In the genomic region with DNA sequence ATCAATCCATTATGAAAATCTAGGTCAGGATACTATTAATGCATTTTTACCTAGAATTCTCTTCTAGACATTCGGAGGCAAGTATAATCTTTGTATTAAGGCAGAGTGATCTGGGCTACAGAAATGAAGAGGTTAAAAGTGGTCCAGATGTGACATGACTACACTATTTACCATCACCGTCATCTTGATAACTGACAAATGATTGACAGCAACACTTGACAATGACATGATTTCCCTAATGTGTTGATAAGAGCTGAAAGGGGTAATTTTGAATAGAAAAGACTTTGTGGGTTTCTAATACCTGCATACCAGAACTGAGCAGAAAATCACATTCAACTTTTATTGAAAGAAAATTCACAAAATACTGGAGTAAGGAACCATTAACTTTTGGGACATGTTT, we compare ENCODE assay signal across 35 cellular contexts.
"Had no signal": no experiment of that assay in that cellular context is flagged by ENCODE, and none has a peak within 500 bp of the region (broad histone marks: within the 10 kb centered on the region; RNA-seq: fewer than 3 reads in every experiment).

No MANE protein-coding gene starts in this region.

- DNase-seq: Karpas-422, Kasumi-1, MG63, MM.1S, MV-4-11, NCI-H1048, NCI-H1092, NCI-H1092 treated with DMSO at 0.1 percent for 48 hours, NCI-H1105, NCI-H1105 treated with DMSO at 0.1 percent for 48 hours, NCI-H1417, NCI-H1417 treated with DMSO at 0.1 percent for 48 hours, NCI-H1436, NCI-H1436 treated with DMSO at 0.1 percent for 48 hours, NCI-H146, NCI-H1694, NCI-H1694 treated with DMSO at 0.1 percent for 48 hours, NCI-H187, NCI-H187 treated with DMSO at 0.1 percent for 48 hours, NCI-H1930, NCI-H2029, NCI-H2029 treated with DMSO at 0.1 percent for 48 hours, NCI-H2081, NCI-H2081 treated with DMSO at 0.1 percent for 48 hours, NCI-H2107, NCI-H2171, NCI-H2171 treated with DMSO at 0.1 percent for 48 hours, NCI-H2227 treated with DMSO at 0.1 percent for 48 hours, NCI-H226, NCI-H345, NCI-H446, NCI-H446 treated with DMSO at 0.1 percent for 48 hours, NCI-H510A, NCI-H510A treated with DMSO at 0.1 percent for 48 hours, NCI-H524 had no signal

- H3K27me3 ChIP-seq: MG63 had no signal

- H3K9me3 ChIP-seq: MG63 had no signal

- H3K36me3 ChIP-seq: MG63 had no signal

- H3K4me3 ChIP-seq: MG63 had no signal
